ENCODE assay signal across 8 cellular contexts in genomic region chr4:6716018-6716911, GRCh38. TPM values are rescaled to one million over a fixed set of nuclear protein-coding genes. Genes with fewer than 3 reads are reported as not detected.
DNase-seq lines count a peak whose midpoint lies in the region; TF ChIP-seq lines count a peak whose summit lies in the region.

BLOC1S4 (plus strand) TSS chr4:6716174; CDS start chr4:6716210, 36 bp downstream.

- peaks cover 14% of the 10 kb centered on the region for H3K36me3 Mint-ChIP-seq in activated naive CD4-positive, alpha-beta T cell treated with anti-CD3 and anti-CD28 coated beads, Interleukin-2, amount 10 ng/mL, durations not matched to agents 7 days and 5 days

- CTCF ChIA-PET in activated naive CD4-positive, alpha-beta T cell treated with anti-CD3 and anti-CD28 coated beads, Interleukin-2, amount 10 ng/mL, durations not matched to agents 7 days and 5 days (lab: Charles Lee), result interaction anchor here (1.0 to 6.6 kb wide), 11 partner anchors 8 to 385 kb away, joined by 3 to 159 read pairs (median 6); a partner anchor contains a TSS

- H3K79me2 ChIP-seq in MM.1S (ENCODE audit: low read length), result peaks cover 9% of the 10 kb centered on the region

- H3F3A ChIP-seq in MM.1S (ENCODE audit: insufficient read depth, low read length), result no peaks in the 10 kb centered on the region

- H3K27me3 Mint-ChIP-seq in activated naive CD4-positive, alpha-beta T cell treated with anti-CD3 and anti-CD28 coated beads, Interleukin-2, amount 10 ng/mL, durations not matched to agents 7 days and 5 days, result peaks cover 15% of the 10 kb centered on the region

- no peaks in the 10 kb centered on the region for H3K36me3 ChIP-seq in HAP-1 (replicated peaks)
- no peaks in the 10 kb centered on the region for H3K36me3 ChIP-seq in MM.1S (replicated peaks; ENCODE audit: insufficient read depth, low read length)
- no peaks in the 10 kb centered on the region for H3K36me3 ChIP-seq in SK-N-MC (ENCODE audit: insufficient read depth, low read length)
- H3K36me3 ChIP-seq in suprapubic skin, result no peaks in the 10 kb centered on the region

- no peak for TF ChIP-seq EP300 in suprapubic skin (IDR thresholded peaks at IDR 0.05)

- H3K9ac ChIP-seq in MM.1S (ENCODE audit: low read length) (peak within 1 kb of the TSS; percentile 61), SK-N-MC (ENCODE audit: insufficient read length) (peak within 1 kb of the TSS; percentile 74)

- H3K9me3 ChIP-seq in HAP-1 (no peaks in the 10 kb centered on the region), MM.1S (replicated peaks; ENCODE audit: insufficient read depth, low read length) (0 out of 2 replicates have a peak, but pooled peaks cover 4% of the 10 kb centered on the region), SK-N-MC (ENCODE audit: low read depth, low read length) (no peaks in the 10 kb centered on the region), suprapubic skin (no peaks in the 10 kb centered on the region)

- H3K4me3 Mint-ChIP-seq in activated naive CD4-positive, alpha-beta T cell treated with anti-CD3 and anti-CD28 coated beads, Interleukin-2, amount 10 ng/mL, durations not matched to agents 7 days and 5 days, result peak within 1 kb of the TSS; percentile 89

- H3K4me1 Mint-ChIP-seq in activated naive CD4-positive, alpha-beta T cell treated with anti-CD3 and anti-CD28 coated beads, Interleukin-2, amount 10 ng/mL, durations not matched to agents 7 days and 5 days, result peaks cover 34% of the 10 kb centered on the region

- H3K4me1 ChIP-seq in HAP-1 (peaks cover 5% of the 10 kb centered on the region), MM.1S (ENCODE audit: low read length) (peaks cover 13% of the 10 kb centered on the region), suprapubic skin (peaks cover 27% of the 10 kb centered on the region)

- H3K27ac Mint-ChIP-seq in activated naive CD4-positive, alpha-beta T cell treated with anti-CD3 and anti-CD28 coated beads, Interleukin-2, amount 10 ng/mL, durations not matched to agents 7 days and 5 days, result peak within 1 kb of the TSS; percentile 96

- H4K20me1 ChIP-seq in MM.1S (ENCODE audit: insufficient read depth, low read length), result no peaks in the 10 kb centered on the region

- peak in 1 of 2 donors; percentile 71 for TF ChIP-seq POLR2A in suprapubic skin (IDR thresholded peaks at IDR 0.05)

- H3K9me3 Mint-ChIP-seq in activated naive CD4-positive, alpha-beta T cell treated with anti-CD3 and anti-CD28 coated beads, Interleukin-2, amount 10 ng/mL, durations not matched to agents 7 days and 5 days, result peaks cover 4% of the 10 kb centered on the region

- in situ Hi-C loops in HAP-1 (cut with MboI; ENCODE audit: low sequenced_read_pairs), result no loop called here

- H3K4me2 ChIP-seq in MM.1S (ENCODE audit: low read depth, low read length), result peak within 1 kb of the TSS; percentile 98

- DNase-seq in GDM1 (lab: John Stamatoyannopoulos, UW), result peak; percentile 88
- peak; percentile 88 to 89 for DNase-seq in HAP-1 (ENCODE audit: low spot score in 2 of 2)
- peak; percentile 92 for DNase-seq in MM.1S
- no peak for DNase-seq in SK-N-MC (ENCODE audit: low read depth, low spot score)
- DNase-seq in activated naive CD4-positive, alpha-beta T cell treated with anti-CD3 and anti-CD28 coated beads, Interleukin-2, amount 10 ng/mL, durations not matched to agents 7 days and 5 days, result peak; percentile 89
- DNase-seq in globus pallidus (ENCODE audit: low spot score), result peak; percentile 88
- peak; percentile 73 for DNase-seq in occipital lobe (lab: John Stamatoyannopoulos, UW)
- peak in 1 of 2 donors; percentile 86 for DNase-seq in suprapubic skin (ENCODE audit: low spot score in 2 of 2)

- TF ChIP-seq CTCF in MM.1S (IDR thresholded peaks at IDR 0.05; ENCODE audit: low read length) (no peak), suprapubic skin (IDR thresholded peaks at IDR 0.05) (no peak)

- 0% methylated on average over 61 of the region's 109 CpGs for WGBS in suprapubic skin

- H3K27me3 ChIP-seq in HAP-1 (ENCODE audit: low read depth) (no peaks in the 10 kb centered on the region), MM.1S (replicated peaks; ENCODE audit: insufficient read depth, low read length) (peaks cover 19% of the 10 kb centered on the region), suprapubic skin (no peaks in the 10 kb centered on the region)

- H2AFZ ChIP-seq in MM.1S (ENCODE audit: low read length), result peak within 1 kb of the TSS; percentile 85

- H3K4me3 ChIP-seq in HAP-1 (peak within 1 kb of the TSS; percentile 63), MM.1S (ENCODE audit: low read length) (peak within 1 kb of the TSS; percentile 93), SK-N-MC (peak within 1 kb of the TSS; percentile 86), suprapubic skin (peak within 1 kb of the TSS; percentile 57)

- H3K27ac ChIP-seq in MM.1S (ENCODE audit: low read length), result no peak within 1 kb of the TSS
- peak within 1 kb of the TSS; percentile 36; the same call in 1 of the 2 replicates for H3K27ac ChIP-seq in SK-N-MC
- peak within 1 kb of the TSS; percentile 87 for H3K27ac ChIP-seq in suprapubic skin

- no peaks in the 10 kb centered on the region for H3K9me2 ChIP-seq in MM.1S (replicated peaks; ENCODE audit: insufficient read depth, low read length)

RNA-seq across cellular contexts. Expression of gene BLOC1S4, which starts in this region (rescaled TPM):
- total RNA-seq in occipital lobe, result 9.4 TPM
- total RNA-seq in suprapubic skin, result 10 to 100 TPM in 3 of 4 donors, 1 to 10 TPM in 1; 5.1 to 20.2 (median 14.8) TPM
